10 cellular contexts compared by ENCODE assay signal in the genomic region with DNA sequence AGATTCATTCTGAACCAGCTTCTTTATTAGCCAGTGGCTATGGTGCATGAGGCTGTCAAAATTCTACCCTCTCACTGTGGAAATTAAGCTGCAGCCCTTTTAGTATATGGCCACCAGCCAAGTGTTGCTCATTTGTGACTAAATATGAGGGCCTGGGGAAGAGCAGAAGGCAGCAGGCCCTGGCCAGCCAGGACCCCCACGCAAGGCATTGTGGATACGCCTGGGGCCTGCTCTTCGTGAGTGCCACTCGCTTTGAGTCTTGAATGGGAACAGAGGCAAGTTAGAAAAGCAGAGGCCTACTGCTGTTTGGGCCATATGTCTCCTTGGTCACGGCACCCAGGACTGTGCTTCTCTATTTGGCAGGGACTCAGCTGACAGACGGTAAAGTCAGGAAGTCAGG. TPM values are rescaled to one million over a fixed set of nuclear protein-coding genes. Genes with fewer than 3 reads are reported as not detected.
DNase-seq lines count a peak whose midpoint lies in the region; ATAC-seq and TF ChIP-seq lines count a peak whose summit lies in the region.
"Had no signal": no experiment of that assay in that cellular context is flagged by ENCODE, and none has a peak within 500 bp of the region (broad histone marks: within the 10 kb centered on the region; RNA-seq: fewer than 3 reads in every experiment).

No MANE protein-coding gene starts in this region.

- no peak for TF ChIP-seq POLR2A in heart left ventricle (IDR thresholded peaks at IDR 0.05)
- TF ChIP-seq POLR2A in gastrocnemius medialis (IDR thresholded peaks at IDR 0.05), result no peak

- H3K27ac ChIP-seq in GM23248, result peak overlapping the region; percentile 66
- peak overlapping the region in 11 of 12 donors; percentile 9 to 88 (median 67) for H3K27ac ChIP-seq in heart left ventricle
- peak overlapping the region; percentile 5 to 65 (median 46) for H3K27ac ChIP-seq in gastrocnemius medialis

- H3K9me3 ChIP-seq in GM23248 (ENCODE audit: low read depth) (no peaks in the 10 kb centered on the region), heart left ventricle (no peaks in the 10 kb centered on the region), gastrocnemius medialis (no peaks in the 10 kb centered on the region)

- peaks cover 12% of the 10 kb centered on the region for H3K4me1 ChIP-seq in GM23248 (ENCODE audit: insufficient read depth)
- H3K4me1 ChIP-seq in heart left ventricle, result peaks cover 0 to 54% (median 27%) of the 10 kb centered on the region in 12 donors
- H3K4me1 ChIP-seq in gastrocnemius medialis, result peaks cover 3 to 4% of the 10 kb centered on the region in 2 donors

- H4K20me1 ChIP-seq in GM23248 (ENCODE audit: insufficient read depth), result no peaks in the 10 kb centered on the region

- H3K27me3 ChIP-seq in GM23248 (replicated peaks; ENCODE audit: insufficient read depth) (no peaks in the 10 kb centered on the region), heart left ventricle (peaks cover 0 to 25% (median 0%) of the 10 kb centered on the region in 9 donors), gastrocnemius medialis (no peaks in the 10 kb centered on the region)

- H3K79me2 ChIP-seq in GM23248 (ENCODE audit: insufficient read depth), result no peaks in the 10 kb centered on the region

- no peaks in the 10 kb centered on the region for H3F3A ChIP-seq in GM23248 (ENCODE audit: insufficient read depth)

- in situ Hi-C loops in GM23248 (cut with MboI), result loop anchor here (10.0 kb wide), 1 partner anchor 116 kb away; no protein-coding TSS in a partner anchor
- in situ Hi-C loops in gastrocnemius medialis (cut with MboI; ENCODE audit: low sequenced_read_pairs in 4 of 4), result loop anchor here in 3 of 4 donors (5.0 to 10.0 kb wide), 3 partner anchors 103 to 116 kb away; no protein-coding TSS in a partner anchor

- peak overlapping the region; percentile 71 for H3K4me2 ChIP-seq in GM23248 (ENCODE audit: unreplicated experiment)

- intact Hi-C loops in heart left ventricle (cut with DNase I), result loop anchor here in 3 of 10 donors (2.0 to 10.0 kb wide), 3 partner anchors 98 to 206 kb away; a partner anchor contains a TSS
- intact Hi-C loops in gastrocnemius medialis (cut with DNase I; ENCODE audit: low total_unique reads), result no loop called here

- peak; percentile 41 for DNase-seq in GM23248
- DNase-seq in heart left ventricle, result no peak
- no peak for DNase-seq in gastrocnemius medialis
- no peak for DNase-seq in NCI-H524 treated with DMSO at 0.1 percent for 48 hours (lab: John Stamatoyannopoulos, UW)
- no peak for DNase-seq in DMS53 (lab: John Stamatoyannopoulos, UW)
- no peak for DNase-seq in NCI-H1417 (lab: John Stamatoyannopoulos, UW)
- DNase-seq: H7; stimulated activated naive CD4-positive, alpha-beta T cell had no signal

- H3K36me3 ChIP-seq in GM23248 (ENCODE audit: low read depth), result no peaks in the 10 kb centered on the region
- no peaks in the 10 kb centered on the region for H3K36me3 ChIP-seq in heart left ventricle
- no peaks in the 10 kb centered on the region for H3K36me3 ChIP-seq in gastrocnemius medialis

- TF ChIP-seq CTCF in heart left ventricle (IDR thresholded peaks at IDR 0.05), result no peak
- TF ChIP-seq CTCF in gastrocnemius medialis (IDR thresholded peaks at IDR 0.05 in 4 of 5, conservative IDR thresholded peaks at IDR 0.05 in 1 of 5), result no peak

- H3K4me3 ChIP-seq in GM23248 (no peak overlapping the region), heart left ventricle (no peak overlapping the region), gastrocnemius medialis (no peak overlapping the region)

- H2AFZ ChIP-seq in GM23248, result 0 out of 2 replicates have a peak overlapping the region, but pooled peaks have one; percentile 51

- no peak overlapping the region; the same call in 1 of the 2 replicates for H3K9ac ChIP-seq in GM23248

- H3K9me2 ChIP-seq in GM23248 (ENCODE audit: insufficient read depth), result no peaks in the 10 kb centered on the region

- WGBS in GM23248 (ENCODE audit: low coverage in 1 of 2, low lambda C conversion rate in 2 of 2, missing lambda C conversion rate in 2 of 2), 2 experiments, result 59 to 68% methylated on average over 6 of the region's 6 CpGs
- WGBS in heart left ventricle, 4 donors, result 56 to 86% (median 67%) methylated on average over 6 of the region's 6 CpGs

- ATAC-seq in SK-N-SH treated with all-trans-retinoic acid at 6 μM for 48 hours, result no peak; the same call in 2 of the 3 replicates
- ATAC-seq in heart left ventricle, result peak in 3 of 4 donors; percentile 15 to 46 (median 23)
- ATAC-seq in gastrocnemius medialis, result no peak
- no peak for ATAC-seq in GM18511 (IDR thresholded peaks at IDR 0.05; ENCODE audit: unreplicated experiment)

TF ChIP-seq in SK-N-SH treated with all-trans-retinoic acid at 6 μM for 48 hours, 23 proteins besides CTCF, POLR2A, EP300 and RAD21:
- TF ChIP-seq ZNF70 (CRISPR knock-in tag; IDR thresholded peaks at IDR 0.05) (0 out of 2 replicates have a peak, but pooled peaks have one; percentile 16), CSDC2 (CRISPR knock-in tag; IDR thresholded peaks at IDR 0.05) (no peak)

RNA-seq across cellular contexts. Expression of a gene that starts 10.9 kb away (rescaled TPM):
- 1.0 and 1.8 TPM in 2 replicates for total RNA-seq in GM23248 (2014; rRNA removed; shearing (Covaris generic))
- polyA plus RNA-seq in GM23248 (2016; fragmentation: Nextera tagmentation; extraction: Ambion mirVana) (1.5 and 1.8 TPM in 2 replicates), heart left ventricle (1 to 10 TPM; 1.5 to 1.6 TPM)
- total RNA-seq in heart left ventricle (1 to 10 TPM; 1.2 to 6.0 (median 2.7) TPM), gastrocnemius medialis (under 1 TPM; 0.44 to 0.71 (median 0.50) TPM)

Comparison
In these comparisons a context has a peak if more than half of its experiments do, and no peak if none do; other contexts are left out.
1. ATAC-seq: peak in heart left ventricle (3 of 4); none in SK-N-SH treated with all-trans-retinoic acid at 6 μM for 48 hours (single experiment), gastrocnemius medialis (0 of 2) and GM18511 (single experiment).
2. Peak in every context shown above with its lines, with median percentiles within 50 percentile points of each other: H3K27ac ChIP-seq.